1 cellular context compared by ENCODE assay signal in the genomic region with DNA sequence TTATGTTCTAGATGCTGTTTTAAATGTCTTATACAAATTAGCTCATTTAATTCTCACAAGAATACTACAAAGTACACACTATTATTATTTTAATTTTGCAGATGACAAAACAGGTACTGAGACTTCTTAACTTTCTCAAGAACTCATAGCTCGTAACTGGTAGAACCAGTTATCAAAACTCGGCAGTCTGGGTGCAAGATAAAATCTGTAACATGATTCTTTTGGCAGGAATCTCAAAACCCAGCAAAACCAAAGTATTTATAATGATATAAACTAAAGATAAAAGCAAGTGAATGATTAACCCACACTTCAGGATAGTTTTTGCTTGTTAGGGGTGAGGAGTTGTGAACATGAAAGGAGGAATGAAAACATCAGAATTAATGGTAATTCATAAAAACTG.
TF ChIP-seq lines count a peak whose summit lies in the region.

No MANE protein-coding gene starts in this region.

TF ChIP-seq in IMR-90, 13 proteins besides CTCF, POLR2A, EP300 and RAD21:
- TF ChIP-seq FOS (IDR thresholded peaks at IDR 0.05; ENCODE audit: low read depth, low read length), result no peak
TF ChIP-seq in IMR-90: peak in this region for 0.
